ENCODE assay signal across 36 cellular contexts in genomic region chr1:245084551-245084950, GRCh38.
DNase-seq lines count a peak whose midpoint lies in the region; ATAC-seq, FAIRE-seq and TF ChIP-seq lines count a peak whose summit lies in the region.
"Had no signal": no experiment of that assay in that cellular context is flagged by ENCODE, and none has a peak within 500 bp of the region (broad histone marks: within the 10 kb centered on the region; RNA-seq: fewer than 3 reads in every experiment).

No MANE protein-coding gene starts in this region.

- H3K9me3 Mint-ChIP-seq in MCF 10A (ENCODE audit: unreplicated experiment) (no peaks in the 10 kb centered on the region), astrocyte (ENCODE audit: unreplicated experiment) (no peaks in the 10 kb centered on the region)
- no peaks in the 10 kb centered on the region for H3K9me3 Mint-ChIP-seq in activated naive CD8-positive, alpha-beta T cell treated with anti-CD3 and anti-CD28 coated beads for 36 hours
- H3K9me3 Mint-ChIP-seq in effector memory CD8-positive, alpha-beta T cell: no peaks in the 10 kb centered on the region
- H3K9me3 Mint-ChIP-seq: activated CD4-positive, alpha-beta T cell treated with anti-CD3 and anti-CD28 coated beads, Interleukin-2, amount 10 ng/mL, durations not matched to agents 24 days and 14 days; activated naive CD4-positive, alpha-beta T cell treated with anti-CD3 and anti-CD28 coated beads, Interleukin-2, amount 50 U/mL, for 72 hours; CD4-positive, CD25-positive, alpha-beta regulatory T cell; naive thymus-derived CD8-positive, alpha-beta T cell had no signal

- H4K20me1 ChIP-seq in mammary epithelial cell (ENCODE audit: insufficient read depth, low read length) (no peaks in the 10 kb centered on the region), astrocyte (ENCODE audit: insufficient read depth, low read length) (no peaks in the 10 kb centered on the region)

- H3K4me1 ChIP-seq in mammary epithelial cell (ENCODE audit: insufficient read depth, low read length) (peaks cover 26% of the 10 kb centered on the region), astrocyte (ENCODE audit: insufficient read depth, low read length) (peaks cover 22% of the 10 kb centered on the region)
- H3K4me1 ChIP-seq: gastrocnemius medialis, SJCRH30, suprapubic skin had no signal

- WGBS in mammary epithelial cell (ENCODE audit: low coverage, missing lambda C conversion rate): 89% methylated on average over 7 of the region's 7 CpGs

- ATAC-seq in GM19397 (IDR thresholded peaks at IDR 0.05; ENCODE audit: unreplicated experiment): no peak
- ATAC-seq in Right ventricle myocardium inferior: no peak
- ATAC-seq in effector memory CD8-positive, alpha-beta T cell (replicated peaks): no peak
- ATAC-seq: activated naive CD4-positive, alpha-beta T cell treated with anti-CD3 and anti-CD28 coated beads, Interleukin-2, amount 50 U/mL, for 72 hours; gastrocnemius medialis; GM12878; HepG2; naive thymus-derived CD8-positive, alpha-beta T cell; WTC11 had no signal

- POLR2A ChIA-PET in MCF 10A (lab: Yijun Ruan, JAX): interaction anchor here (0.7 to 1.5 kb wide), 4 partner anchors 10 to 913 kb away, joined by 3 to 6 read pairs (median 4); no protein-coding TSS in a partner anchor

- H3K9me3 ChIP-seq in mammary epithelial cell (replicated peaks; ENCODE audit: insufficient read depth, low read length) (no peaks in the 10 kb centered on the region), astrocyte (ENCODE audit: insufficient read depth, low read depth, low read length) (no peaks in the 10 kb centered on the region)
- H3K9me3 ChIP-seq: esophagus squamous epithelium, gastrocnemius medialis, SJCRH30, suprapubic skin had no signal

- CTCF ChIA-PET in mammary epithelial cell (lab: Charles Lee; ENCODE audit: low non-redundant PET): interaction anchor here (0.7 kb wide), 1 partner anchor 70 kb away, joined by 3 read pairs; the partner anchor contains the start of gene KIF26B
- CTCF ChIA-PET in MCF 10A (lab: Yijun Ruan, JAX): interaction anchor here (0.6 to 2.3 kb wide), 10 partner anchors 12 to 1684 kb away, joined by 3 to 6 read pairs (median 3); no protein-coding TSS in a partner anchor

- no peak overlapping the region for H3K4me2 ChIP-seq in mammary epithelial cell (ENCODE audit: insufficient read depth, low read depth, low read length)
- H3K4me2 ChIP-seq in astrocyte (ENCODE audit: low read length): peak overlapping the region; percentile 34

- no TSS peak for BruUV-seq in mammary epithelial cell (replicated peaks; lab: Mats Ljungman, UMichigan)
- no TSS peak for BruUV-seq in MCF 10A (replicated peaks; lab: Mats Ljungman, UMichigan)

- H3K36me3 ChIP-seq in mammary epithelial cell (ENCODE audit: insufficient read depth, low read length): no peaks in the 10 kb centered on the region
- H3K36me3 ChIP-seq in astrocyte (ENCODE audit: insufficient read depth, low read length): no peaks in the 10 kb centered on the region
- H3K36me3 ChIP-seq: esophagus squamous epithelium, SJCRH30, suprapubic skin had no signal

- H3K27me3 ChIP-seq in mammary epithelial cell (ENCODE audit: insufficient read depth, low read length) (no peaks in the 10 kb centered on the region), astrocyte (ENCODE audit: insufficient read depth, low read length) (no peaks in the 10 kb centered on the region)
- H3K27me3 ChIP-seq: esophagus squamous epithelium, gastrocnemius medialis, SJCRH30, suprapubic skin had no signal

- dilution Hi-C loops in mammary epithelial cell (cut with HindIII; ENCODE audit: low sequenced_read_pairs): no loop called here

- H3K9ac ChIP-seq in mammary epithelial cell (ENCODE audit: insufficient read depth, low read length) (no peak overlapping the region), astrocyte (ENCODE audit: low read length) (no peak overlapping the region)

- H3K36me3 Mint-ChIP-seq in MCF 10A (ENCODE audit: insufficient read depth, unreplicated experiment) (no peaks in the 10 kb centered on the region), astrocyte (ENCODE audit: low read depth, unreplicated experiment) (no peaks in the 10 kb centered on the region)
- H3K36me3 Mint-ChIP-seq in activated naive CD8-positive, alpha-beta T cell treated with anti-CD3 and anti-CD28 coated beads for 36 hours: no peaks in the 10 kb centered on the region
- no peaks in the 10 kb centered on the region for H3K36me3 Mint-ChIP-seq in effector memory CD8-positive, alpha-beta T cell (ENCODE audit: insufficient read depth)
- H3K36me3 Mint-ChIP-seq: activated naive CD4-positive, alpha-beta T cell treated with anti-CD3 and anti-CD28 coated beads, Interleukin-2, amount 50 U/mL, for 72 hours; CD4-positive, CD25-positive, alpha-beta regulatory T cell; naive thymus-derived CD8-positive, alpha-beta T cell had no signal

- in situ Hi-C loops in mammary epithelial cell (cut with MboI; ENCODE audit: low sequenced_read_pairs in 2 of 2): no loop called here

- H3K4me3 Mint-ChIP-seq in MCF 10A (ENCODE audit: unreplicated experiment) (no peak overlapping the region), astrocyte (ENCODE audit: unreplicated experiment) (no peak overlapping the region)
- H3K4me3 Mint-ChIP-seq in activated naive CD8-positive, alpha-beta T cell treated with anti-CD3 and anti-CD28 coated beads for 36 hours: no peak overlapping the region
- H3K4me3 Mint-ChIP-seq in effector memory CD8-positive, alpha-beta T cell: no peak overlapping the region
- H3K4me3 Mint-ChIP-seq: activated CD4-positive, alpha-beta T cell treated with anti-CD3 and anti-CD28 coated beads, Interleukin-2, amount 10 ng/mL, durations not matched to agents 24 days and 14 days; CD4-positive, CD25-positive, alpha-beta regulatory T cell; H9; naive thymus-derived CD8-positive, alpha-beta T cell; WTC11 had no signal

- H3K4me3 ChIP-seq in mammary epithelial cell (replicated peaks in 1 of 3; ENCODE audit: insufficient read depth in 1 of 3, low read depth in 2 of 3, low read length in 3 of 3) (no peak overlapping the region), astrocyte (ENCODE audit: insufficient read depth, low read depth, low read length) (no peak overlapping the region), fibroblast of mammary gland (ENCODE audit: control insufficient read depth, low read depth, low read length) (no peak overlapping the region)
- H3K4me3 ChIP-seq: esophagus squamous epithelium, gastrocnemius medialis, GM12878, SJCRH30, suprapubic skin had no signal

- H3K27ac ChIP-seq in mammary epithelial cell (ENCODE audit: insufficient read depth, low read depth, low read length): no peak overlapping the region
- peak overlapping the region; percentile 89 for H3K27ac ChIP-seq in astrocyte (ENCODE audit: low read depth, low read length)
- H3K27ac ChIP-seq: esophagus squamous epithelium, gastrocnemius medialis, SJCRH30, suprapubic skin had no signal

- no peak for TF ChIP-seq CTCF in mammary epithelial cell (conservative IDR thresholded peaks at IDR 0.05 in 1 of 2, IDR thresholded peaks at IDR 0.05 in 1 of 2; ENCODE audit: extremely low read depth in 1 of 2, insufficient read depth in 1 of 2, low read depth in 1 of 2, low read length in 2 of 2)
- no peak for TF ChIP-seq CTCF in MCF 10A (IDR thresholded peaks at IDR 0.05; ENCODE audit: unreplicated experiment)
- no peak for TF ChIP-seq CTCF in astrocyte (IDR thresholded peaks at IDR 0.05; ENCODE audit: insufficient read depth, low read depth, low read length)
- TF ChIP-seq CTCF in fibroblast of mammary gland (conservative IDR thresholded peaks at IDR 0.05; ENCODE audit: control insufficient read depth, insufficient read depth, low read depth, low read length): no peak

- intact Hi-C loops in mammary epithelial cell (cut with micrococcal nuclease) (no loop called here), MCF 10A (cut with micrococcal nuclease) (no loop called here), Right ventricle myocardium inferior (cut with DNase I) (no loop called here)

- H3K27me3 Mint-ChIP-seq in MCF 10A (ENCODE audit: insufficient read depth, unreplicated experiment) (no peaks in the 10 kb centered on the region), astrocyte (ENCODE audit: low read depth, unreplicated experiment) (no peaks in the 10 kb centered on the region)
- no peaks in the 10 kb centered on the region for H3K27me3 Mint-ChIP-seq in activated naive CD8-positive, alpha-beta T cell treated with anti-CD3 and anti-CD28 coated beads for 36 hours
- peaks cover under 1 to 13% of the 10 kb centered on the region in 2 donors for H3K27me3 Mint-ChIP-seq in effector memory CD8-positive, alpha-beta T cell
- H3K27me3 Mint-ChIP-seq: activated CD4-positive, alpha-beta T cell treated with anti-CD3 and anti-CD28 coated beads, Interleukin-2, amount 10 ng/mL, durations not matched to agents 24 days and 14 days had no signal

- H3K4me1 Mint-ChIP-seq in MCF 10A (ENCODE audit: insufficient read depth, unreplicated experiment) (peaks cover 22% of the 10 kb centered on the region), astrocyte (ENCODE audit: low read depth, unreplicated experiment) (peaks cover 27% of the 10 kb centered on the region)
- no peaks in the 10 kb centered on the region for H3K4me1 Mint-ChIP-seq in activated naive CD8-positive, alpha-beta T cell treated with anti-CD3 and anti-CD28 coated beads for 36 hours
- no peaks in the 10 kb centered on the region for H3K4me1 Mint-ChIP-seq in effector memory CD8-positive, alpha-beta T cell (ENCODE audit: low read depth in 2 of 2)
- H3K4me1 Mint-ChIP-seq: CD4-positive, CD25-positive, alpha-beta regulatory T cell; H9; naive thymus-derived CD8-positive, alpha-beta T cell; WTC11 had no signal

- H3K79me2 ChIP-seq in mammary epithelial cell (ENCODE audit: insufficient read depth, low read length) (no peaks in the 10 kb centered on the region), astrocyte (ENCODE audit: insufficient read depth, low read length) (no peaks in the 10 kb centered on the region)

- FAIRE-seq in astrocyte (lab: Jason Lieb, UNC): no peak
- FAIRE-seq: GM12878, HepG2, RCC 7860 had no signal

- H2AFZ ChIP-seq in mammary epithelial cell (ENCODE audit: low read depth, low read length): no peak overlapping the region
- no peak overlapping the region for H2AFZ ChIP-seq in astrocyte (ENCODE audit: low read depth, low read length)

- peak; percentile 19 for DNase-seq in mammary epithelial cell
- no peak for DNase-seq in MCF 10A (ENCODE audit: unreplicated experiment)
- DNase-seq in astrocyte (ENCODE audit: low read depth): peak; percentile 67
- peak; percentile 35 for DNase-seq in fibroblast of mammary gland (ENCODE audit: low read depth)
- DNase-seq in activated naive CD8-positive, alpha-beta T cell treated with anti-CD3 and anti-CD28 coated beads for 36 hours: no peak
- no peak for DNase-seq in Right ventricle myocardium inferior (ENCODE audit: missing footprints)
- no peak for DNase-seq in effector memory CD8-positive, alpha-beta T cell
- DNase-seq: 8988T; activated CD4-positive, alpha-beta T cell treated with anti-CD3 and anti-CD28 coated beads, Interleukin-2, amount 10 ng/mL, durations not matched to agents 24 days and 14 days; activated CD8-positive, alpha-beta memory T cell treated with anti-CD3 and anti-CD28 coated beads for 24 hours; AML-193; anterior cingulate cortex; Calu3; caudate nucleus; CD4-positive, CD25-positive, alpha-beta regulatory T cell; DND-41; esophagus squamous epithelium; gastrocnemius medialis; H9; Karpas-422; naive thymus-derived CD8-positive, alpha-beta T cell; NCI-H1436; NCI-H2081 treated with DMSO at 0.1 percent for 48 hours; NCI-H446 treated with DMSO at 0.1 percent for 48 hours; NCI-H774; occipital lobe; SJCRH30; stimulated activated naive CD4-positive, alpha-beta T cell treated with Interleukin-2 at 50 U/mL for 16 hours; T1000 had no signal

- H3K27ac Mint-ChIP-seq in MCF 10A (ENCODE audit: low read depth, unreplicated experiment) (no peak overlapping the region), astrocyte (ENCODE audit: unreplicated experiment) (peak overlapping the region; percentile 48)
- H3K27ac Mint-ChIP-seq in activated naive CD8-positive, alpha-beta T cell treated with anti-CD3 and anti-CD28 coated beads for 36 hours: no peak overlapping the region
- no peak overlapping the region for H3K27ac Mint-ChIP-seq in effector memory CD8-positive, alpha-beta T cell
- H3K27ac Mint-ChIP-seq: activated CD4-positive, alpha-beta T cell treated with anti-CD3 and anti-CD28 coated beads, Interleukin-2, amount 10 ng/mL, durations not matched to agents 24 days and 14 days; activated naive CD4-positive, alpha-beta T cell treated with anti-CD3 and anti-CD28 coated beads, Interleukin-2, amount 50 U/mL, for 72 hours; CD4-positive, CD25-positive, alpha-beta regulatory T cell; H9; naive thymus-derived CD8-positive, alpha-beta T cell; WTC11 had no signal

Comparison
In these comparisons a context has a peak if more than half of its experiments do, and no peak if none do; other contexts are left out.
1. DNase-seq: peak in mammary epithelial cell (single experiment), astrocyte (single experiment) and fibroblast of mammary gland (single experiment); none in MCF 10A (single experiment), activated naive CD8-positive, alpha-beta T cell treated with anti-CD3 and anti-CD28 coated beads for 36 hours (single experiment), Right ventricle myocardium inferior (single experiment) and effector memory CD8-positive, alpha-beta T cell (0 of 3).